13 cellular contexts compared by ENCODE assay signal in the genomic region with DNA sequence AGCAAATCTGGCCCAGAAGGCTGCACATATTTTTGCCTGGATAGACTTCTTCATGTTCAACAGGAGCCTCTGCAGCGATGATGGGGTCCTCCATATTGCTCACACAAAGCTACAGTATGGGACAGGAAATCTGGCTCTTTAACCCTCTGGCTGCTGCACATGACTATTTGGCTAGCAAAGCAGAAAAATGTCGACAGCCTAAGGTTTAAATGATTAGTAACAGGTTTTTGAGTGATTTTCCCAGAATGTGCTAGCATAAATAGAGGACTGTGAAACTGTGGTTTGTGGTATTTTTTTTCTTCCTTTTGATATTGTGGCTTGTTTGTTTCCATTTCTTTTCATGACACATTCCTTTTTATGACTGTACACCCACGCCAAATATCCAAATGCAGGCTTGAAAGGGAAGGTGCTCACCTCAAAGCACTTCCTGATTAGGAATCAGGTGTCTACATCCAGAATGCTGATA.
DNase-seq lines count a peak whose midpoint lies in the region; ATAC-seq and TF ChIP-seq lines count a peak whose summit lies in the region.
"Had no signal": no experiment of that assay in that cellular context is flagged by ENCODE, and none has a peak within 500 bp of the region (broad histone marks: within the 10 kb centered on the region; RNA-seq: fewer than 3 reads in every experiment).

No MANE protein-coding gene starts in this region.

- H3K27me3 ChIP-seq in ACC112 (ENCODE audit: insufficient read depth, low read length) = no peaks in the 10 kb centered on the region; the same call in 1 of the 2 replicates
- H3K27me3 ChIP-seq in H7 (ENCODE audit: control insufficient read depth, insufficient read depth, low read length) = no peaks in the 10 kb centered on the region
- no peaks in the 10 kb centered on the region for H3K27me3 ChIP-seq in Peyer's patch
- H3K27me3 ChIP-seq: ascending aorta, thyroid gland had no signal

- H3K27ac Mint-ChIP-seq in activated T-cell treated with anti-CD3 and anti-CD28 coated beads, Interleukin-2, amount 50 U/mL, for 72 hours = no peak overlapping the region

- DNase-seq in HT1080 (ENCODE audit: low read depth) = peak; percentile 71
- peak; percentile 0 to 5 for DNase-seq in activated T-cell treated with anti-CD3 and anti-CD28 coated beads, Interleukin-2, amount 50 U/mL, for 72 hours
- peak; percentile 9 for DNase-seq in iris pigment epithelial cell (ENCODE audit: low read depth)
- DNase-seq in nucleus accumbens (lab: John Stamatoyannopoulos, UW) = no peak
- no peak for DNase-seq in H7
- no peak for DNase-seq in Peyer's patch
- DNase-seq: DMS79, foreskin fibroblast, thyroid gland had no signal

- H3K36me3 Mint-ChIP-seq in activated T-cell treated with anti-CD3 and anti-CD28 coated beads, Interleukin-2, amount 50 U/mL, for 72 hours (ENCODE audit: insufficient read depth in 2 of 2) = no peaks in the 10 kb centered on the region

- H3K27ac ChIP-seq in ACC112 (ENCODE audit: low read depth, low read length) = no peak overlapping the region
- no peak overlapping the region for H3K27ac ChIP-seq in Peyer's patch
- H3K27ac ChIP-seq: ascending aorta, HL-60, thyroid gland had no signal

- peak overlapping the region; percentile 22 for H2AFZ ChIP-seq in ACC112 (ENCODE audit: low read length, unreplicated experiment)

- H3K9me3 ChIP-seq in Peyer's patch = no peaks in the 10 kb centered on the region
- H3K9me3 ChIP-seq: ascending aorta, thyroid gland had no signal

- peaks cover 10% of the 10 kb centered on the region for H3K4me1 Mint-ChIP-seq in activated T-cell treated with anti-CD3 and anti-CD28 coated beads, Interleukin-2, amount 50 U/mL, for 72 hours (ENCODE audit: low read depth)

- no peaks in the 10 kb centered on the region for H3K36me3 ChIP-seq in ACC112 (ENCODE audit: insufficient read depth, low read length)
- H3K36me3 ChIP-seq in H7 (replicated peaks; ENCODE audit: control insufficient read depth, insufficient read depth, low read length) = no peaks in the 10 kb centered on the region
- H3K36me3 ChIP-seq in Peyer's patch = no peaks in the 10 kb centered on the region
- H3K36me3 ChIP-seq: ascending aorta, thyroid gland had no signal

- peak; percentile 65 to 68 for ATAC-seq in activated T-cell treated with anti-CD3 and anti-CD28 coated beads, Interleukin-2, amount 50 U/mL, for 72 hours (replicated peaks in 1 of 2)
- ATAC-seq in GM21723 (IDR thresholded peaks at IDR 0.05; ENCODE audit: unreplicated experiment) = no peak

- H3K4me3 ChIP-seq in ACC112 (ENCODE audit: low read depth, low read length) (no peak overlapping the region), H7 (ENCODE audit: insufficient read depth, low read depth, low read length) (no peak overlapping the region), Peyer's patch (no peak overlapping the region)
- H3K4me3 ChIP-seq: ascending aorta, thyroid gland had no signal

- no peaks in the 10 kb centered on the region for H3K79me2 ChIP-seq in ACC112 (ENCODE audit: control insufficient read depth, insufficient read depth, low read length, unreplicated experiment)

- H3K4me3 Mint-ChIP-seq in activated T-cell treated with anti-CD3 and anti-CD28 coated beads, Interleukin-2, amount 50 U/mL, for 72 hours = no peak overlapping the region

- H3K9me3 Mint-ChIP-seq in activated T-cell treated with anti-CD3 and anti-CD28 coated beads, Interleukin-2, amount 50 U/mL, for 72 hours = no peaks in the 10 kb centered on the region

- H3K4me1 ChIP-seq in ACC112 (ENCODE audit: control insufficient read depth, insufficient read depth, low read length, unreplicated experiment) (no peaks in the 10 kb centered on the region), Peyer's patch (no peaks in the 10 kb centered on the region)
- H3K4me1 ChIP-seq: thyroid gland had no signal

- TF ChIP-seq CTCF in Peyer's patch (IDR thresholded peaks at IDR 0.05) = no peak

- H3K27me3 Mint-ChIP-seq in activated T-cell treated with anti-CD3 and anti-CD28 coated beads, Interleukin-2, amount 50 U/mL, for 72 hours (ENCODE audit: low read depth) = peaks cover 9% of the 10 kb centered on the region

- no peak for TF ChIP-seq POLR2A in Peyer's patch (IDR thresholded peaks at IDR 0.05)

Comparison
In these comparisons a context has a peak if more than half of its experiments do, and no peak if none do; other contexts are left out.
1. DNase-seq: peak in HT1080 (single experiment), activated T-cell treated with anti-CD3 and anti-CD28 coated beads, Interleukin-2, amount 50 U/mL, for 72 hours (2 of 2) and iris pigment epithelial cell (single experiment); none in nucleus accumbens (0 of 56), H7 (single experiment) and Peyer's patch (0 of 3).